ENCODE assay signal across 11 cellular contexts in genomic region chr1:53685272-53686051, GRCh38. TPM values are rescaled to one million over a fixed set of nuclear protein-coding genes. Genes with fewer than 3 reads are reported as not detected.
DNase-seq lines count a peak whose midpoint lies in the region; ATAC-seq and TF ChIP-seq lines count a peak whose summit lies in the region.
"Had no signal": no experiment of that assay in that cellular context is flagged by ENCODE, and none has a peak within 500 bp of the region (broad histone marks: within the 10 kb centered on the region; RNA-seq: fewer than 3 reads in every experiment).

No MANE protein-coding gene starts in this region.

- peaks cover 72% of the 10 kb centered on the region for H3K4me1 ChIP-seq in mesodermal cell (ENCODE audit: control insufficient read depth, insufficient read depth, low read length, poor library complexity, severe bottlenecking)
- H3K4me1 ChIP-seq in gastrocnemius medialis, result no peaks in the 10 kb centered on the region

- no peaks in the 10 kb centered on the region for H3K9me3 ChIP-seq in MG63
- no peaks in the 10 kb centered on the region for H3K9me3 ChIP-seq in mesodermal cell (ENCODE audit: control insufficient read depth, low read length)
- H3K9me3 ChIP-seq in gastrocnemius medialis, result no peaks in the 10 kb centered on the region
- H3K9me3 ChIP-seq: heart left ventricle had no signal

- H3K36me3 ChIP-seq in MG63, result no peaks in the 10 kb centered on the region
- H3K36me3 ChIP-seq in mesodermal cell (ENCODE audit: control insufficient read depth, insufficient read depth, low read length), result no peaks in the 10 kb centered on the region
- H3K36me3 ChIP-seq in gastrocnemius medialis, result no peaks in the 10 kb centered on the region
- H3K36me3 ChIP-seq: heart left ventricle had no signal

- intact Hi-C loops in gastrocnemius medialis (cut with DNase I; ENCODE audit: low total_unique reads), result no loop called here

- DNase-seq in DMS 273 treated with DMSO at 0.1 percent for 48 hours (lab: John Stamatoyannopoulos, UW) (peak; percentile 63), MG63 (peak; percentile 67), brain pericyte (ENCODE audit: low read depth, low spot score) (peak; percentile 33), activated gamma-delta T cell (lab: John Stamatoyannopoulos, UW) (no peak), GM19240 (ENCODE audit: insufficient read length, low spot score) (no peak), gastrocnemius medialis (no peak)
- DNase-seq: heart left ventricle, NCI-H2081, nucleus accumbens had no signal

- H3K27ac ChIP-seq in mesodermal cell (ENCODE audit: low read depth, low read length, severe bottlenecking) (peak overlapping the region; percentile 87), gastrocnemius medialis (no peak overlapping the region)
- H3K27ac ChIP-seq: heart left ventricle had no signal

- no peaks in the 10 kb centered on the region for H3K27me3 ChIP-seq in MG63
- peaks cover 18 to 33% (median 32%) of the 10 kb centered on the region in 3 donors for H3K27me3 ChIP-seq in gastrocnemius medialis

- ATAC-seq in HG03565 (IDR thresholded peaks at IDR 0.05; ENCODE audit: unreplicated experiment) (no peak), gastrocnemius medialis (no peak)

- H3K4me3 ChIP-seq in MG63, result no peak overlapping the region
- no peak overlapping the region for H3K4me3 ChIP-seq in mesodermal cell (ENCODE audit: extremely low read depth, insufficient read depth, low read length, poor library complexity, severe bottlenecking)
- no peak overlapping the region for H3K4me3 ChIP-seq in gastrocnemius medialis

- no peak for TF ChIP-seq CTCF in gastrocnemius medialis (IDR thresholded peaks at IDR 0.05 in 4 of 5, conservative IDR thresholded peaks at IDR 0.05 in 1 of 5)

- in situ Hi-C loops in gastrocnemius medialis (cut with MboI; ENCODE audit: low sequenced_read_pairs in 4 of 4), result loop anchor here in 2 of 4 donors (10.0 to 25.0 kb wide), 2 partner anchors 198 to 201 kb away; no protein-coding TSS in a partner anchor

- WGBS in mesodermal cell (ENCODE audit: insufficient coverage in 2 of 2), 2 experiments, result 11 to 13% methylated on average over 22 of the region's 28 CpGs

- TF ChIP-seq POLR2A in gastrocnemius medialis (IDR thresholded peaks at IDR 0.05), result no peak

RNA-seq across cellular contexts. Expression of gene GLIS1, which starts 53.5 kb away (rescaled TPM):
- 1.4 TPM in 1 of 2 replicates, not detected in the other for total RNA-seq in MG63 (2014; rRNA removed; shearing (Covaris generic); ENCODE audit: low replicate concordance)
- 1.00 TPM for polyA plus RNA-seq in mesodermal cell (2013, experiment 1 of 2)
- 0.81 TPM for polyA plus RNA-seq in mesodermal cell (2013, experiment 2 of 2)
- not detected for total RNA-seq in gastrocnemius medialis

Comparison
In these comparisons a context has a peak if more than half of its experiments do, and no peak if none do; other contexts are left out.
1. DNase-seq: peak in DMS 273 treated with DMSO at 0.1 percent for 48 hours (single experiment), MG63 (single experiment) and brain pericyte (single experiment); none in activated gamma-delta T cell (single experiment), GM19240 (single experiment) and gastrocnemius medialis (0 of 2).